Comparison of ENCODE assay signal across 9 cellular contexts in genomic region chr6:14804444-14805210, GRCh38.
DNase-seq lines count a peak whose midpoint lies in the region; ATAC-seq and TF ChIP-seq lines count a peak whose summit lies in the region.
"Had no signal": no experiment of that assay in that cellular context is flagged by ENCODE, and none has a peak within 500 bp of the region (broad histone marks: within the 10 kb centered on the region; RNA-seq: fewer than 3 reads in every experiment).

No MANE protein-coding gene starts in this region.

- ATAC-seq in HG03520 (IDR thresholded peaks at IDR 0.05; ENCODE audit: unreplicated experiment) (no peak), HG02798 (IDR thresholded peaks at IDR 0.05; ENCODE audit: poor library complexity, unreplicated experiment) (no peak)
- no peak for ATAC-seq in activated CD8-positive, alpha-beta T cell treated with anti-CD3 and anti-CD28 coated beads, Interleukin-2, amount 10 ng/mL, durations not matched to agents 7 days and 5 days

- peaks cover 2% of the 10 kb centered on the region for H3K27me3 Mint-ChIP-seq in activated CD8-positive, alpha-beta T cell treated with anti-CD3 and anti-CD28 coated beads, Interleukin-2, amount 10 ng/mL, durations not matched to agents 7 days and 5 days (ENCODE audit: low read depth)

- H3K4me3 ChIP-seq in AG04450 (ENCODE audit: low read depth, low read length), result no peak overlapping the region
- H3K4me3 ChIP-seq in epithelial cell of proximal tubule (ENCODE audit: low read depth, low read length), result no peak overlapping the region
- H3K4me3 ChIP-seq: SJSA1 had no signal

- no peaks in the 10 kb centered on the region for H3K4me1 Mint-ChIP-seq in activated CD8-positive, alpha-beta T cell treated with anti-CD3 and anti-CD28 coated beads, Interleukin-2, amount 10 ng/mL, durations not matched to agents 7 days and 5 days (ENCODE audit: low read depth)

- peak overlapping the region; percentile 42 for H3K27ac ChIP-seq in AG04450 (ENCODE audit: low read depth, low read length)
- H3K27ac ChIP-seq: SJSA1 had no signal

- no peak for TF ChIP-seq CTCF in AG04450 (IDR thresholded peaks at IDR 0.05; ENCODE audit: low read depth, low read length)
- no peak for TF ChIP-seq CTCF in epithelial cell of proximal tubule (conservative IDR thresholded peaks at IDR 0.05; ENCODE audit: low read depth, low read length)

- CTCF ChIA-PET in AG04450 (lab: Charles Lee), result no interaction called here
- CTCF ChIA-PET in activated CD8-positive, alpha-beta T cell treated with anti-CD3 and anti-CD28 coated beads, Interleukin-2, amount 10 ng/mL, durations not matched to agents 7 days and 5 days (lab: Charles Lee), result no interaction called here

- no peaks in the 10 kb centered on the region for H3K27me3 ChIP-seq in AG04450 (ENCODE audit: control insufficient read depth, insufficient read depth, low read length)
- H3K27me3 ChIP-seq: SJSA1 had no signal

- H3K9me3 ChIP-seq in AG04450 (ENCODE audit: control insufficient read depth, insufficient read depth, low read length), result no peaks in the 10 kb centered on the region; the same call in none of the 2 replicates
- H3K9me3 ChIP-seq: SJSA1 had no signal

- H3K9me3 Mint-ChIP-seq in activated CD8-positive, alpha-beta T cell treated with anti-CD3 and anti-CD28 coated beads, Interleukin-2, amount 10 ng/mL, durations not matched to agents 7 days and 5 days (ENCODE audit: insufficient read depth), result peaks cover 13% of the 10 kb centered on the region

- DNase-seq in AG04450 (ENCODE audit: low read depth, low spot score) (peak; percentile 61), M059J (ENCODE audit: low read depth) (peak; percentile 87), epithelial cell of proximal tubule (ENCODE audit: low read depth) (peak; percentile 33), midbrain (lab: John Stamatoyannopoulos, UW) (peak; percentile 76)
- DNase-seq in activated naive CD4-positive, alpha-beta T cell treated with anti-CD3 and anti-CD28 coated beads, Interleukin-2, amount 50 U/mL, for 16 hours, result no peak
- DNase-seq in activated CD8-positive, alpha-beta T cell treated with anti-CD3 and anti-CD28 coated beads, Interleukin-2, amount 10 ng/mL, durations not matched to agents 7 days and 5 days, result no peak

- no peak overlapping the region for H3K27ac Mint-ChIP-seq in activated CD8-positive, alpha-beta T cell treated with anti-CD3 and anti-CD28 coated beads, Interleukin-2, amount 10 ng/mL, durations not matched to agents 7 days and 5 days

- POLR2A ChIA-PET in AG04450 (lab: Yijun Ruan, JAX), result interaction anchor here (0.6 kb wide), 1 partner anchor 331 kb away, joined by 3 read pairs; no protein-coding TSS in a partner anchor
- POLR2A ChIA-PET in activated CD8-positive, alpha-beta T cell treated with anti-CD3 and anti-CD28 coated beads, Interleukin-2, amount 10 ng/mL, durations not matched to agents 7 days and 5 days (lab: Charles Lee), result no interaction called here

- H3K4me3 Mint-ChIP-seq in activated CD8-positive, alpha-beta T cell treated with anti-CD3 and anti-CD28 coated beads, Interleukin-2, amount 10 ng/mL, durations not matched to agents 7 days and 5 days, result no peak overlapping the region

- peaks cover 6% of the 10 kb centered on the region for H3K36me3 Mint-ChIP-seq in activated CD8-positive, alpha-beta T cell treated with anti-CD3 and anti-CD28 coated beads, Interleukin-2, amount 10 ng/mL, durations not matched to agents 7 days and 5 days (ENCODE audit: low read depth)

Comparison
In these comparisons a context has a peak if more than half of its experiments do, and no peak if none do; other contexts are left out.
1. DNase-seq: peak in AG04450 (single experiment), M059J (single experiment), epithelial cell of proximal tubule (single experiment) and midbrain (single experiment); none in activated naive CD4-positive, alpha-beta T cell treated with anti-CD3 and anti-CD28 coated beads, Interleukin-2, amount 50 U/mL, for 16 hours (single experiment) and activated CD8-positive, alpha-beta T cell treated with anti-CD3 and anti-CD28 coated beads, Interleukin-2, amount 10 ng/mL, durations not matched to agents 7 days and 5 days (single experiment).